In genomic region chr16:29961127-29961478, GRCh38 we compare ENCODE assay signal across 8 cellular contexts. TPM values are rescaled to one million over a fixed set of nuclear protein-coding genes. Genes with fewer than 3 reads are reported as not detected.
DNase-seq lines count a peak whose midpoint lies in the region; ATAC-seq and TF ChIP-seq lines count a peak whose summit lies in the region.

No MANE protein-coding gene starts in this region.

- DNase-seq in NCI-H1694 treated with DMSO at 0.1 percent for 48 hours (lab: John Stamatoyannopoulos, UW) (peak; percentile 10), NCI-H1694 (lab: John Stamatoyannopoulos, UW) (no peak), activated B cell treated with CpG ODN at 0.5 μM for 24 hours (no peak), stomach (no peak), NAMALWA (ENCODE audit: low spot score) (no peak), SHP77 treated with DMSO at 0.1 percent for 48 hours (lab: John Stamatoyannopoulos, UW) (no peak), GM03348 (ENCODE audit: low spot score) (no peak)

- CTCF ChIA-PET in activated B cell treated with CpG ODN at 0.5 μM for 24 hours (lab: Charles Lee) = interaction anchor here (1.1 kb wide), 1 partner anchor 12 kb away, joined by 6 read pairs; the partner anchor contains the start of gene TAOK2

- peaks cover 0 to 22% (median 16%) of the 10 kb centered on the region in 4 donors for H3K36me3 ChIP-seq in stomach

- TF ChIP-seq CTCF in activated B cell treated with CpG ODN at 0.5 μM for 24 hours (IDR thresholded peaks at IDR 0.05) (no peak), stomach (IDR thresholded peaks at IDR 0.05) (no peak)

- no peak for TF ChIP-seq EP300 in stomach (IDR thresholded peaks at IDR 0.05)

- peaks cover 1% of the 10 kb centered on the region for H3K36me3 Mint-ChIP-seq in activated B cell treated with CpG ODN at 0.5 μM for 24 hours (ENCODE audit: low read depth)

- H3K4me1 Mint-ChIP-seq in activated B cell treated with CpG ODN at 0.5 μM for 24 hours = peaks cover 17% of the 10 kb centered on the region

- intact Hi-C loops in activated B cell treated with CpG ODN at 0.5 μM for 24 hours (cut with micrococcal nuclease) = loop anchor here (1.0 to 5.0 kb wide), 2 partner anchors 61 to 214 kb away; partner anchors contain the start of genes ASPHD1 and C16orf54
- intact Hi-C loops in stomach (cut with DNase I; ENCODE audit: low total_unique reads) = no loop called here

- ATAC-seq in activated B cell treated with CpG ODN at 0.5 μM for 24 hours (ENCODE audit: low read depth) = no peak

- H3K9me3 ChIP-seq in stomach = no peaks in the 10 kb centered on the region

- H3K4me3 Mint-ChIP-seq in activated B cell treated with CpG ODN at 0.5 μM for 24 hours = peak overlapping the region; percentile 88

- POLR2A ChIA-PET in activated B cell treated with CpG ODN at 0.5 μM for 24 hours (lab: Charles Lee) = interaction anchor here (0.5 to 4.8 kb wide), 12 partner anchors 12 to 698 kb away, joined by 3 to 67 read pairs (median 4); partner anchors contain the start of genes HIRIP3, KCTD13, MVP and TAOK2

- no peaks in the 10 kb centered on the region for H3K27me3 ChIP-seq in stomach

- H3K4me3 ChIP-seq in iPS-11a (ENCODE audit: low read depth, low read length) (peak overlapping the region; percentile 55), stomach (peak overlapping the region; percentile 66 to 79 (median 70))

- H3K4me1 ChIP-seq in stomach = peaks cover 7 to 39% (median 32%) of the 10 kb centered on the region in 4 donors

- no peaks in the 10 kb centered on the region for H3K27me3 Mint-ChIP-seq in activated B cell treated with CpG ODN at 0.5 μM for 24 hours

- peak overlapping the region; percentile 92 to 96 (median 94) for H3K27ac ChIP-seq in stomach

- TF ChIP-seq POLR2A in stomach (IDR thresholded peaks at IDR 0.05) = no peak

- WGBS in stomach, 5 donors = 57 to 65% (median 63%) methylated on average over 10 of the region's 10 CpGs

- H3K9me3 Mint-ChIP-seq in activated B cell treated with CpG ODN at 0.5 μM for 24 hours = no peaks in the 10 kb centered on the region

- H3K27ac Mint-ChIP-seq in activated B cell treated with CpG ODN at 0.5 μM for 24 hours = peak overlapping the region; percentile 90

RNA-seq across cellular contexts. Expression of gene TMEM219, which starts 0.8 kb away (rescaled TPM):
- total RNA-seq in activated B cell treated with CpG ODN at 0.5 μM for 24 hours (50.3 and 50.8 TPM in 2 replicates), stomach (100 to 1,000 TPM in 1 of 5 donors, 10 to 100 TPM in 4; 32.1 to 238 (median 60.5) TPM)
- polyA plus RNA-seq in stomach = 100 to 1,000 TPM; 190 to 286 (median 212) TPM

RNA-seq across cellular contexts. Expression of gene TAOK2, which starts 12.6 kb away (rescaled TPM):
- total RNA-seq in activated B cell treated with CpG ODN at 0.5 μM for 24 hours = 30.5 and 36.1 TPM in 2 replicates
- total RNA-seq in stomach = 100 to 1,000 TPM in 1 of 5 donors, 10 to 100 TPM in 4; 33.8 to 135 (median 36.6) TPM
- 10 to 100 TPM; 12.5 to 22.6 (median 14.5) TPM for polyA plus RNA-seq in stomach

RNA-seq across cellular contexts. Expression of gene HIRIP3, which starts 34.3 kb away (rescaled TPM):
- 10.5 and 14.2 TPM in 2 replicates for total RNA-seq in activated B cell treated with CpG ODN at 0.5 μM for 24 hours
- 10 to 100 TPM in 1 of 5 donors, 1 to 10 TPM in 4; 1.8 to 13.4 (median 5.1) TPM for total RNA-seq in stomach
- polyA plus RNA-seq in stomach = 10 to 100 TPM; 13.6 to 14.8 (median 13.7) TPM

RNA-seq across cellular contexts. Expression of gene INO80E, which starts 34.9 kb away (rescaled TPM):
- 83.5 and 93.6 TPM in 2 replicates for total RNA-seq in activated B cell treated with CpG ODN at 0.5 μM for 24 hours
- total RNA-seq in stomach = 100 to 1,000 TPM in 1 of 5 donors, 10 to 100 TPM in 3, 1 to 10 TPM in 1; 3.5 to 319 (median 18.2) TPM
- 100 to 1,000 TPM in 1 of 3 donors, 10 to 100 TPM in 2; 45.7 to 109 (median 59.0) TPM for polyA plus RNA-seq in stomach

RNA-seq across cellular contexts. Expression of gene KCTD13, which starts 35.1 kb away (rescaled TPM):
- total RNA-seq in activated B cell treated with CpG ODN at 0.5 μM for 24 hours = 37.5 and 44.4 TPM in 2 replicates
- total RNA-seq in stomach = 100 to 1,000 TPM in 1 of 5 donors, 10 to 100 TPM in 4; 15.4 to 182 (median 35.3) TPM
- 10 to 100 TPM in 1 of 3 donors, 1 to 10 TPM in 2; 6.3 to 14.3 (median 7.4) TPM for polyA plus RNA-seq in stomach
